10 cellular contexts compared by ENCODE assay signal in the genomic region with DNA sequence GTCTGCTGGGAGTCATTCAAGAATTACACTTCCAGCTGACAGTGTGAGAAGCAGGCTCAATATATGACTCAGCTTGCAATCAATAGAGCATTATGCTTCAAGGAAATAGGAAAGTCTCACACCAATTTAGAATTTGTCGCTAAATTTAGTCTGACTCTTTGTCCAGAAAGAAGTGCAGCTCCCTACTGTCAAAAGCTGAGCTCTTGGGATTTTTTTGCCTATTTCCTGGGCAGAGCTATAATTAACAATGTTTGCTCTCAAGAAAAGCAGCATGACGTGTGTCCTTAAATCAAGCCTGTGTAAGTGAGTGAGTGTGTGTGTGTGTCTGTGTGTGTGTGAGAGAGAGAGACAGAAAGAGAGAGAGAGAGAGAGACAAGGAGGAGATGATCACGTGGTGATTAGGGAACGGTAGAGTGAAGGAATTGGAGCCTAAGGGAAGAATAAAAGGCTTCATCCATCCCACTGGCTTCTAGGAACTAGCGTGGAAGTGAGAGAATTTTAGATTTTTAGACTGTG. TPM values are rescaled to one million over a fixed set of nuclear protein-coding genes. Genes with fewer than 3 reads are reported as not detected.
DNase-seq lines count a peak whose midpoint lies in the region; ATAC-seq and TF ChIP-seq lines count a peak whose summit lies in the region.
"Had no signal": no experiment of that assay in that cellular context is flagged by ENCODE, and none has a peak within 500 bp of the region (broad histone marks: within the 10 kb centered on the region; RNA-seq: fewer than 3 reads in every experiment).

No MANE protein-coding gene starts in this region.

- no peaks in the 10 kb centered on the region for H3K9me2 ChIP-seq in Karpas-422 (replicated peaks; ENCODE audit: insufficient read depth, low read length)

- no peak overlapping the region for H3K4me2 ChIP-seq in Karpas-422 (ENCODE audit: low read depth, low read length, poor library complexity, severe bottlenecking)

- H3K27ac ChIP-seq in Karpas-422 (ENCODE audit: low read length): no peak overlapping the region
- H3K27ac ChIP-seq: neutrophil had no signal

- intact Hi-C loops in left ventricle myocardium superior (cut with micrococcal nuclease): no loop called here

- 0 out of 2 replicates have a peak, but pooled peaks cover 2% of the 10 kb centered on the region for H3K4me1 ChIP-seq in Karpas-422 (ENCODE audit: low read length)

- in situ Hi-C loops in SK-MEL-5 (cut with HindIII; ENCODE audit: low pct_unique_long_range_greater_than_20kb, low sequenced_read_pairs): no loop called here

- H3K36me3 ChIP-seq in Karpas-422 (ENCODE audit: insufficient read depth, low read length): no peaks in the 10 kb centered on the region
- H3K36me3 ChIP-seq: neutrophil had no signal

- peaks cover 12% of the 10 kb centered on the region for H3K4me1 Mint-ChIP-seq in type B pancreatic cell (ENCODE audit: unreplicated experiment)

- no peaks in the 10 kb centered on the region for H3K79me2 ChIP-seq in Karpas-422 (ENCODE audit: low read length)

- no peak overlapping the region for H3K9ac ChIP-seq in Karpas-422 (ENCODE audit: low read length)

- no peak overlapping the region for H2AFZ ChIP-seq in Karpas-422 (ENCODE audit: low read length)

- DNase-seq in NCI-H187 treated with DMSO at 0.1 percent for 48 hours (lab: John Stamatoyannopoulos, UW) (peak; percentile 29), NCI-H187 (lab: John Stamatoyannopoulos, UW) (no peak), SK-MEL-5 (ENCODE audit: low read depth, low spot score) (peak; percentile 95), left ventricle myocardium superior (no peak), type B pancreatic cell (ENCODE audit: extremely low spot score, unreplicated experiment) (no peak), SHP77 treated with DMSO at 0.1 percent for 48 hours (lab: John Stamatoyannopoulos, UW) (no peak), Karpas-422 (no peak), NCI-H526 (lab: John Stamatoyannopoulos, UW) (no peak)

- no peaks in the 10 kb centered on the region for H3K27me3 ChIP-seq in Karpas-422 (ENCODE audit: low read length)
- H3K27me3 ChIP-seq: neutrophil had no signal

- peak overlapping the region; percentile 6 for H3K4me3 Mint-ChIP-seq in type B pancreatic cell

- no peaks in the 10 kb centered on the region for H3K9me3 ChIP-seq in Karpas-422 (ENCODE audit: low read length)
- H3K9me3 ChIP-seq: neutrophil had no signal

- no peaks in the 10 kb centered on the region for H3K27me3 Mint-ChIP-seq in type B pancreatic cell

- no peaks in the 10 kb centered on the region for H3K9me3 Mint-ChIP-seq in type B pancreatic cell

- H3K4me3 ChIP-seq in Karpas-422 (ENCODE audit: low read length): no peak overlapping the region

- H4K20me1 ChIP-seq in Karpas-422 (ENCODE audit: insufficient read depth, low read depth, low read length): no peaks in the 10 kb centered on the region

- peak; percentile 65 for ATAC-seq in left ventricle myocardium superior
- ATAC-seq: Panc1 had no signal

- no peaks in the 10 kb centered on the region for H3K36me3 Mint-ChIP-seq in type B pancreatic cell

- no peak for TF ChIP-seq CTCF in type B pancreatic cell (conservative IDR thresholded peaks at IDR 0.05)

- H3K27ac Mint-ChIP-seq in type B pancreatic cell: peak overlapping the region; percentile 3

RNA-seq across cellular contexts. Expression of gene SLC35G2, which starts 16.4 kb away (rescaled TPM):
- 18.5 and 22.7 TPM in 2 replicates for total RNA-seq in SK-MEL-5 (2014; rRNA removed; shearing (Covaris generic))
- 12.4 TPM in 2 replicates for polyA plus RNA-seq in SK-MEL-5 (2015; cell fraction: cytosol; rRNA removed)
- 10.5 and 13.5 TPM in 2 replicates for polyA plus RNA-seq in SK-MEL-5 (2015; cell fraction: nucleus; rRNA removed)
- 2.3 TPM for total RNA-seq in left ventricle myocardium superior
- total RNA-seq in type B pancreatic cell (ENCODE audit: low replicate concordance): 3.7 and 5.8 TPM in 2 replicates
- total RNA-seq in Karpas-422 (2014; rRNA removed; shearing (Covaris generic); ENCODE audit: low replicate concordance): 11.4 and 17.0 TPM in 2 replicates

RNA-seq across cellular contexts. Expression of gene STAG1, which starts 50.4 kb away (rescaled TPM):
- total RNA-seq in SK-MEL-5 (2014; rRNA removed; shearing (Covaris generic)): 16.3 and 17.9 TPM in 2 replicates
- 8.0 and 9.2 TPM in 2 replicates for polyA plus RNA-seq in SK-MEL-5 (2015; cell fraction: cytosol; rRNA removed)
- polyA plus RNA-seq in SK-MEL-5 (2015; cell fraction: nucleus; rRNA removed): 8.8 and 10.3 TPM in 2 replicates
- total RNA-seq in left ventricle myocardium superior: 22.3 TPM
- total RNA-seq in type B pancreatic cell (ENCODE audit: low replicate concordance): 33.7 and 45.5 TPM in 2 replicates
- total RNA-seq in Karpas-422 (2014; rRNA removed; shearing (Covaris generic); ENCODE audit: low replicate concordance): 12.6 and 13.7 TPM in 2 replicates

RNA-seq across cellular contexts. Expression of gene NCK1, which starts 59.5 kb away (rescaled TPM):
- total RNA-seq in SK-MEL-5 (2014; rRNA removed; shearing (Covaris generic)): 40.0 and 43.8 TPM in 2 replicates
- 36.1 and 39.9 TPM in 2 replicates for polyA plus RNA-seq in SK-MEL-5 (2015; cell fraction: cytosol; rRNA removed)
- polyA plus RNA-seq in SK-MEL-5 (2015; cell fraction: nucleus; rRNA removed): 18.6 and 20.2 TPM in 2 replicates
- total RNA-seq in left ventricle myocardium superior: 22.4 TPM
- total RNA-seq in type B pancreatic cell (ENCODE audit: low replicate concordance): 24.3 and 28.6 TPM in 2 replicates
- total RNA-seq in Karpas-422 (2014; rRNA removed; shearing (Covaris generic); ENCODE audit: low replicate concordance): 42.3 and 77.7 TPM in 2 replicates

Comparison
In these comparisons a context has a peak if more than half of its experiments do, and no peak if none do; other contexts are left out.
1. DNase-seq: peak in NCI-H187 treated with DMSO at 0.1 percent for 48 hours (single experiment) and SK-MEL-5 (single experiment); none in NCI-H187 (0 of 2), left ventricle myocardium superior (single experiment), type B pancreatic cell (single experiment), SHP77 treated with DMSO at 0.1 percent for 48 hours (single experiment), Karpas-422 (single experiment) and NCI-H526 (0 of 2).